9 cellular contexts compared by ENCODE assay signal in genomic region chr12:53267309-53268008, GRCh38. TPM values are rescaled to one million over a fixed set of nuclear protein-coding genes. Genes with fewer than 3 reads are reported as not detected.
A peak's percentile ranks its signal among the peaks of the same experiment; 100 is the strongest.
DNase-seq lines count a peak whose midpoint lies in the region; ATAC-seq, FAIRE-seq and TF ChIP-seq lines count a peak whose summit lies in the region.
"Had no signal": no experiment of that assay in that cellular context is flagged by ENCODE, and none has a peak within 500 bp of the region (broad histone marks: within the 10 kb centered on the region; RNA-seq: fewer than 3 reads in every experiment).

No MANE protein-coding gene starts in this region.

- H3K23ac ChIP-seq in H9 (ENCODE audit: insufficient read length, low read depth, low read length) = no peak overlapping the region

- no peak overlapping the region for H2BK5ac ChIP-seq in H9 (ENCODE audit: insufficient read length, low read length)

- H3T11ph ChIP-seq in H9 (ENCODE audit: low read length) = no peak overlapping the region

- peak overlapping the region; percentile 88 for H3K4me2 ChIP-seq in H9 (ENCODE audit: insufficient read depth, insufficient read length, low read length)
- H3K4me2 ChIP-seq in endothelial cell of umbilical vein (ENCODE audit: insufficient read depth, low read length) = peak overlapping the region; percentile 83

- H2BK120ac ChIP-seq in H9 (ENCODE audit: low read depth, low read length, poor library complexity, severe bottlenecking) = no peak overlapping the region

- H2AFZ ChIP-seq in H9 (ENCODE audit: low read length) (no peak overlapping the region), endothelial cell of umbilical vein (ENCODE audit: low read depth, low read length) (peak overlapping the region; percentile 93)

- no peak overlapping the region for H2BK12ac ChIP-seq in H9 (ENCODE audit: insufficient read length, low read depth, low read length)

- no peak overlapping the region for H4K8ac ChIP-seq in H9 (replicated peaks; ENCODE audit: insufficient read length, low read depth, low read length)

- DNase-seq in A673 (ENCODE audit: low spot score) (no peak), H9 (no peak), endothelial cell of umbilical vein (ENCODE audit: low read depth, low spot score) (no peak), ovary (no peak), GDM1 (lab: John Stamatoyannopoulos, UW) (no peak)
- DNase-seq in T-helper 2 cell treated with Interferon-gamma antibody and Interleukin-4, amounts not matched to agents 5 μg/mL and 100 μg/mL, for 36 hours (ENCODE audit: low spot score) = peak; percentile 45

- H2BK15ac ChIP-seq in H9 (ENCODE audit: low read depth, low read length) = no peak overlapping the region

- no peak for TF ChIP-seq EP300 in ovary (IDR thresholded peaks at IDR 0.05)

- no peak overlapping the region for H2BK20ac ChIP-seq in H9 (ENCODE audit: low read depth, low read length, poor library complexity, severe bottlenecking)

- H3K27me3 ChIP-seq in A673 (replicated peaks; ENCODE audit: insufficient read depth, low read depth, low read length, poor library complexity) = no peaks in the 10 kb centered on the region
- no peaks in the 10 kb centered on the region for H3K27me3 ChIP-seq in H9 (ENCODE audit: insufficient read depth, low read length)
- H3K27me3 ChIP-seq in endothelial cell of umbilical vein (ENCODE audit: control insufficient read depth in 2 of 2, insufficient read depth in 2 of 2, low read length in 2 of 2) = no peaks in the 10 kb centered on the region
- no peaks in the 10 kb centered on the region for H3K27me3 ChIP-seq in ovary

- H3K9ac ChIP-seq in H9 (ENCODE audit: extremely low read depth, insufficient read length, low read length) (no peak overlapping the region), endothelial cell of umbilical vein (replicated peaks; ENCODE audit: extremely low read depth, insufficient read depth, low read length) (peak overlapping the region; percentile 45)

- no peak overlapping the region for H2AK5ac ChIP-seq in H9 (ENCODE audit: insufficient read length, low read length)

- TF ChIP-seq CTCF in A673 (conservative IDR thresholded peaks at IDR 0.05; ENCODE audit: low read depth, low read length) = no peak
- TF ChIP-seq CTCF in H9 (conservative IDR thresholded peaks at IDR 0.05) = no peak
- TF ChIP-seq CTCF in endothelial cell of umbilical vein (IDR thresholded peaks at IDR 0.05; ENCODE audit: extremely low read depth in 1 of 2, insufficient read depth in 1 of 2, low read depth in 1 of 2, low read length in 2 of 2) = no peak
- TF ChIP-seq CTCF in ovary (IDR thresholded peaks at IDR 0.05) = no peak

- H3K14ac ChIP-seq in H9 (ENCODE audit: insufficient read depth, low read length) = no peak overlapping the region

- H3K18ac ChIP-seq in H9 (ENCODE audit: insufficient read length, low read depth, low read length) = no peak overlapping the region

- H3K9me3 ChIP-seq in A673 (ENCODE audit: low read depth, low read length, poor library complexity, severe bottlenecking) (no peaks in the 10 kb centered on the region), H9 (ENCODE audit: control insufficient read depth, low read depth, low read length) (no peaks in the 10 kb centered on the region), endothelial cell of umbilical vein (replicated peaks; ENCODE audit: control insufficient read depth, insufficient read depth, low read length) (no peaks in the 10 kb centered on the region), ovary (no peaks in the 10 kb centered on the region)

- BruUV-seq in A673 (replicated peaks; lab: Mats Ljungman, UMichigan) = no TSS peak
- no TSS peak for BruUV-seq in endothelial cell of umbilical vein (replicated peaks; lab: Mats Ljungman, UMichigan)

- no peak overlapping the region for H3K4ac ChIP-seq in H9 (ENCODE audit: low read depth, low read length)

- H3K27ac Mint-ChIP-seq in H9 = no peak overlapping the region
- H3K27ac Mint-ChIP-seq in T-helper 2 cell treated with Interferon-gamma antibody and Interleukin-4, amounts not matched to agents 5 μg/mL and 100 μg/mL, for 36 hours = peak overlapping the region; percentile 95

- no peak overlapping the region for H4K91ac ChIP-seq in H9 (ENCODE audit: insufficient read length, low read depth, low read length)

- dilution Hi-C loops in endothelial cell of umbilical vein (cut with MboI; ENCODE audit: extremely low pct_ligation_motif_present, low sequenced_read_pairs) = no loop called here

- H3K9me1 ChIP-seq in endothelial cell of umbilical vein (replicated peaks; ENCODE audit: control insufficient read depth, extremely low read depth, insufficient read depth, low read length) = no peaks in the 10 kb centered on the region

- peaks cover 37% of the 10 kb centered on the region for H3K36me3 ChIP-seq in A673 (ENCODE audit: insufficient read depth, low read length, poor library complexity, severe bottlenecking)
- H3K36me3 ChIP-seq in endothelial cell of umbilical vein (ENCODE audit: control insufficient read depth in 2 of 2, extremely low read depth in 1 of 2, insufficient read depth in 2 of 2, low read length in 2 of 2) = no peaks in the 10 kb centered on the region
- H3K36me3 ChIP-seq in ovary = no peaks in the 10 kb centered on the region

- H4K5ac ChIP-seq in H9 (ENCODE audit: insufficient read length, low read depth, low read length) = no peak overlapping the region

- CTCF ChIA-PET in A673 (lab: Charles Lee) (interaction anchor here (0.6 to 1.9 kb wide), 3 partner anchors 54 to 113 kb away, joined by 3 to 9 read pairs (median 4); no protein-coding TSS in a partner anchor), endothelial cell of umbilical vein (lab: Charles Lee) (interaction anchor here (1.1 to 7.7 kb wide), 14 partner anchors 13 to 202 kb away, joined by 3 to 128 read pairs (median 4); partner anchors contain the start of genes AAAS, CSAD and ZNF740)

- intact Hi-C loops in A673 (cut with micrococcal nuclease; ENCODE audit: unreplicated experiment) (loop anchor here (5.0 kb wide), 1 partner anchor 45 kb away; no protein-coding TSS in a partner anchor), endothelial cell of umbilical vein (cut with micrococcal nuclease) (loop anchor here (1.0 to 2.0 kb wide), 4 partner anchors 15 to 54 kb away; partner anchors contain the start of gene PFDN5), ovary (cut with DNase I) (no loop called here)

- H3K4me3 Mint-ChIP-seq in H9 = peak overlapping the region; percentile 99 to 100
- H3K4me3 Mint-ChIP-seq in T-helper 2 cell treated with Interferon-gamma antibody and Interleukin-4, amounts not matched to agents 5 μg/mL and 100 μg/mL, for 36 hours = peak overlapping the region; percentile 98

- H3K4me1 ChIP-seq in A673 (ENCODE audit: insufficient read depth, low read length, poor library complexity, severe bottlenecking) (peaks cover 18% of the 10 kb centered on the region), H9 (ENCODE audit: insufficient read depth, low read length) (no peaks in the 10 kb centered on the region; the same call in 1 of the 2 replicates), endothelial cell of umbilical vein (ENCODE audit: control insufficient read depth, extremely low read depth, insufficient read depth, low read length) (peaks cover 24% of the 10 kb centered on the region), ovary (ENCODE audit: insufficient read depth) (peaks cover 5% of the 10 kb centered on the region)

- no peak for FAIRE-seq in endothelial cell of umbilical vein (lab: Jason Lieb, UNC)

- H3K4me3 ChIP-seq in A673 (ENCODE audit: low read depth, low read length, poor library complexity, severe bottlenecking) (peak overlapping the region; percentile 86), endothelial cell of umbilical vein (replicated peaks in 1 of 3; ENCODE audit: insufficient read depth in 1 of 3, low read depth in 1 of 3, low read length in 3 of 3) (peak overlapping the region; percentile 61 to 85 (median 77)), ovary (peak overlapping the region; percentile 51)

- no peak for TF ChIP-seq POLR2A in endothelial cell of umbilical vein (IDR thresholded peaks at IDR 0.05; ENCODE audit: low read depth, low read length)
- TF ChIP-seq POLR2A in ovary (IDR thresholded peaks at IDR 0.05) = no peak

- H3K27ac ChIP-seq in A673 (ENCODE audit: low read depth, low read length, poor library complexity, severe bottlenecking) = peak overlapping the region; percentile 87
- no peak overlapping the region for H3K27ac ChIP-seq in H9 (ENCODE audit: insufficient read length, low read depth, low read length)
- H3K27ac ChIP-seq in endothelial cell of umbilical vein (ENCODE audit: insufficient read depth, low read depth, low read length) = no peak overlapping the region
- H3K27ac ChIP-seq in ovary = no peak overlapping the region
- H3K27ac ChIP-seq: epithelial cell of prostate had no signal

- H3K56ac ChIP-seq in H9 (ENCODE audit: insufficient read length, low read depth, low read length) = no peak overlapping the region

- H3K79me1 ChIP-seq in H9 (ENCODE audit: insufficient read depth, low read depth, low read length, poor library complexity, severe bottlenecking) = peaks cover 14% of the 10 kb centered on the region

- peaks cover 5% of the 10 kb centered on the region; the same call in 1 of the 2 replicates for H3K79me2 ChIP-seq in H9 (ENCODE audit: insufficient read depth, low read length)
- peaks cover 30% of the 10 kb centered on the region for H3K79me2 ChIP-seq in endothelial cell of umbilical vein (ENCODE audit: control insufficient read depth, insufficient read depth, low read length)

- POLR2A ChIA-PET in A673 (lab: Charles Lee; ENCODE audit: low non-redundant PET) = no interaction called here
- POLR2A ChIA-PET in endothelial cell of umbilical vein (lab: Charles Lee) = no interaction called here

- H3K23me2 ChIP-seq in H9 (ENCODE audit: insufficient read length, low read depth, low read length, poor library complexity, severe bottlenecking) = peaks cover 6% of the 10 kb centered on the region

- ATAC-seq in HG03521 (IDR thresholded peaks at IDR 0.05; ENCODE audit: unreplicated experiment) (no peak), GM19324 (IDR thresholded peaks at IDR 0.05; ENCODE audit: low FRiP score, unreplicated experiment) (no peak)

- no CpG with 5 or more reads among the region's 17 CpGs for WGBS in H9 (ENCODE audit: extremely low coverage, insufficient read length, low lambda C conversion rate)
- 42 to 44% (median 44%) methylated on average over 17 of the region's 17 CpGs for WGBS in ovary, 3 donors

- no peaks in the 10 kb centered on the region; the same call in none of the 2 replicates for H3K27me3 Mint-ChIP-seq in H9 (ENCODE audit: low read depth)
- no peaks in the 10 kb centered on the region for H3K27me3 Mint-ChIP-seq in T-helper 2 cell treated with Interferon-gamma antibody and Interleukin-4, amounts not matched to agents 5 μg/mL and 100 μg/mL, for 36 hours (ENCODE audit: low read depth)

- H3K4me1 Mint-ChIP-seq in H9 = peaks cover 25 to 28% of the 10 kb centered on the region in 2 experiments
- H3K4me1 Mint-ChIP-seq in T-helper 2 cell treated with Interferon-gamma antibody and Interleukin-4, amounts not matched to agents 5 μg/mL and 100 μg/mL, for 36 hours (ENCODE audit: low read depth) = peaks cover 39% of the 10 kb centered on the region

- no peaks in the 10 kb centered on the region for H4K20me1 ChIP-seq in H9 (ENCODE audit: control insufficient read depth, insufficient read depth, insufficient read length)
- no peaks in the 10 kb centered on the region for H4K20me1 ChIP-seq in endothelial cell of umbilical vein (replicated peaks; ENCODE audit: control insufficient read depth, extremely low read depth, insufficient read depth, low read length)

- H3K36me3 Mint-ChIP-seq in H9 (ENCODE audit: insufficient read depth in 1 of 3, low read depth in 3 of 3) = peaks cover 18 to 29% (median 23%) of the 10 kb centered on the region in 3 experiments; a peak in 6 of 7 replicates
- H3K36me3 Mint-ChIP-seq in T-helper 2 cell treated with Interferon-gamma antibody and Interleukin-4, amounts not matched to agents 5 μg/mL and 100 μg/mL, for 36 hours (ENCODE audit: low read depth) = peaks cover 34% of the 10 kb centered on the region

- no peaks in the 10 kb centered on the region for H3K9me3 Mint-ChIP-seq in H9
- H3K9me3 Mint-ChIP-seq in T-helper 2 cell treated with Interferon-gamma antibody and Interleukin-4, amounts not matched to agents 5 μg/mL and 100 μg/mL, for 36 hours = no peaks in the 10 kb centered on the region

RNA-seq across cellular contexts. Expression of gene ESPL1, which starts 0.6 kb away (rescaled TPM):
- total RNA-seq in A673 (2021) (99.1 and 105 TPM in 2 replicates), H9 (2021) (43.2 and 43.3 TPM in 2 replicates), endothelial cell of umbilical vein (39.3 and 42.7 TPM in 2 replicates), ovary (1 to 10 TPM in 1 of 7 donors, under 1 TPM in 6; 0.11 to 1.6 (median 0.24) TPM)
- polyA plus RNA-seq in endothelial cell of umbilical vein (16.2 and 18.8 TPM in 2 replicates), ovary (under 1 TPM; 0.37 to 0.40 TPM)
- 10.3 and 10.6 TPM in 2 replicates for polyA plus RNA-seq in endothelial cell of umbilical vein (2011; cell fraction: cytosol; rRNA removed)
- polyA plus RNA-seq in endothelial cell of umbilical vein (2011; cell fraction: nucleus; rRNA removed) = 66.8 and 72.5 TPM in 2 replicates
- polyA plus RNA-seq in endothelial cell of umbilical vein (2012) = 5.8 and 10.4 TPM in 2 replicates
- 20.5 and 30.2 TPM in 2 replicates for polyA minus RNA-seq in endothelial cell of umbilical vein
- polyA minus RNA-seq in endothelial cell of umbilical vein (2011; cell fraction: cytosol; rRNA and poly(A)+ RNA removed) = 16.7 TPM
- polyA minus RNA-seq in endothelial cell of umbilical vein (2011; cell fraction: nucleus; rRNA and poly(A)+ RNA removed) = 19.9 and 31.0 TPM in 2 replicates

RNA-seq across cellular contexts. Expression of gene PFDN5, which starts 27.9 kb away (rescaled TPM):
- total RNA-seq in A673 (2021) (268 and 288 TPM in 2 replicates), H9 (2021) (285 and 292 TPM in 2 replicates), endothelial cell of umbilical vein (286 and 301 TPM in 2 replicates), ovary (1,000 to 10,000 TPM in 2 of 7 donors, 100 to 1,000 TPM in 5; 603 to 1,792 (median 728) TPM)
- polyA plus RNA-seq in endothelial cell of umbilical vein (665 and 745 TPM in 2 replicates), ovary (1,000 to 10,000 TPM; 1,635 to 1,700 TPM)
- 965 and 972 TPM in 2 replicates for polyA plus RNA-seq in endothelial cell of umbilical vein (2011; cell fraction: cytosol; rRNA removed)
- 821 and 880 TPM in 2 replicates for polyA plus RNA-seq in endothelial cell of umbilical vein (2011; cell fraction: nucleus; rRNA removed)
- polyA plus RNA-seq in endothelial cell of umbilical vein (2012) = 559 and 618 TPM in 2 replicates
- polyA minus RNA-seq in endothelial cell of umbilical vein = 123 and 203 TPM in 2 replicates
- polyA minus RNA-seq in endothelial cell of umbilical vein (2011; cell fraction: cytosol; rRNA and poly(A)+ RNA removed) = 96.5 TPM
- polyA minus RNA-seq in endothelial cell of umbilical vein (2011; cell fraction: nucleus; rRNA and poly(A)+ RNA removed) = 80.4 and 104 TPM in 2 replicates

RNA-seq across cellular contexts. Expression of gene MYG1, which starts 32.0 kb away (rescaled TPM):
- total RNA-seq in A673 (2021) (102 and 111 TPM in 2 replicates), H9 (2021) (89.5 and 91.8 TPM in 2 replicates), endothelial cell of umbilical vein (61.1 and 65.8 TPM in 2 replicates), ovary (10 to 100 TPM; 45.3 to 80.3 (median 57.8) TPM)
- polyA plus RNA-seq in endothelial cell of umbilical vein (65.5 and 65.9 TPM in 2 replicates), ovary (10 to 100 TPM; 29.9 to 75.5 TPM)
- polyA plus RNA-seq in endothelial cell of umbilical vein (2011; cell fraction: cytosol; rRNA removed) = 60.4 and 62.2 TPM in 2 replicates
- polyA plus RNA-seq in endothelial cell of umbilical vein (2011; cell fraction: nucleus; rRNA removed) = 41.2 and 42.1 TPM in 2 replicates
- polyA plus RNA-seq in endothelial cell of umbilical vein (2012) = 47.2 and 56.8 TPM in 2 replicates
- 34.9 and 42.2 TPM in 2 replicates for polyA minus RNA-seq in endothelial cell of umbilical vein
- 67.1 TPM for polyA minus RNA-seq in endothelial cell of umbilical vein (2011; cell fraction: cytosol; rRNA and poly(A)+ RNA removed)
- polyA minus RNA-seq in endothelial cell of umbilical vein (2011; cell fraction: nucleus; rRNA and poly(A)+ RNA removed) = 9.1 and 10.0 TPM in 2 replicates

RNA-seq across cellular contexts. Expression of gene RARG, which starts 35.5 kb away (rescaled TPM):
- total RNA-seq in A673 (2021) (14.0 and 20.3 TPM in 2 replicates), H9 (2021) (42.6 and 43.7 TPM in 2 replicates), endothelial cell of umbilical vein (16.1 and 19.5 TPM in 2 replicates), ovary (10 to 100 TPM in 6 of 7 donors, 1 to 10 TPM in 1; 8.7 to 37.0 (median 31.7) TPM)
- polyA plus RNA-seq in endothelial cell of umbilical vein (9.9 and 11.6 TPM in 2 replicates), ovary (10 to 100 TPM; 18.8 to 22.0 TPM)
- polyA plus RNA-seq in endothelial cell of umbilical vein (2011; cell fraction: cytosol; rRNA removed) = 7.7 and 9.4 TPM in 2 replicates
- polyA plus RNA-seq in endothelial cell of umbilical vein (2011; cell fraction: nucleus; rRNA removed) = 10.6 and 13.5 TPM in 2 replicates
- polyA plus RNA-seq in endothelial cell of umbilical vein (2012) = 13.4 and 16.6 TPM in 2 replicates
- 6.7 and 8.5 TPM in 2 replicates for polyA minus RNA-seq in endothelial cell of umbilical vein
- 19.9 TPM for polyA minus RNA-seq in endothelial cell of umbilical vein (2011; cell fraction: cytosol; rRNA and poly(A)+ RNA removed)
- polyA minus RNA-seq in endothelial cell of umbilical vein (2011; cell fraction: nucleus; rRNA and poly(A)+ RNA removed) = 2.5 and 4.1 TPM in 2 replicates

RNA-seq across cellular contexts. Expression of gene AAAS, which starts 54.0 kb away (rescaled TPM):
- total RNA-seq in A673 (2021) (94.2 and 104 TPM in 2 replicates), H9 (2021) (83.9 and 85.8 TPM in 2 replicates), endothelial cell of umbilical vein (57.8 and 60.0 TPM in 2 replicates), ovary (10 to 100 TPM; 23.4 to 47.6 (median 43.0) TPM)
- polyA plus RNA-seq in endothelial cell of umbilical vein (83.1 and 86.0 TPM in 2 replicates), ovary (10 to 100 TPM; 41.4 to 42.9 TPM)
- 52.7 and 61.4 TPM in 2 replicates for polyA plus RNA-seq in endothelial cell of umbilical vein (2011; cell fraction: cytosol; rRNA removed)
- 183 and 200 TPM in 2 replicates for polyA plus RNA-seq in endothelial cell of umbilical vein (2011; cell fraction: nucleus; rRNA removed)
- polyA plus RNA-seq in endothelial cell of umbilical vein (2012) = 50.4 and 56.6 TPM in 2 replicates
- polyA minus RNA-seq in endothelial cell of umbilical vein = 67.7 and 70.4 TPM in 2 replicates
- 82.0 TPM for polyA minus RNA-seq in endothelial cell of umbilical vein (2011; cell fraction: cytosol; rRNA and poly(A)+ RNA removed)
- polyA minus RNA-seq in endothelial cell of umbilical vein (2011; cell fraction: nucleus; rRNA and poly(A)+ RNA removed) = 37.3 and 47.9 TPM in 2 replicates

Comparison
In these comparisons a context has a peak if more than half of its experiments do, and no peak if none do; other contexts are left out.
1. RNA of gene ESPL1, which starts 0.6 kb away (total RNA-seq): 99.1 to 105 TPM in A673, 43.2 to 43.3 TPM in H9 and 39.3 to 42.7 TPM in endothelial cell of umbilical vein; 0.11 to 1.6 TPM in ovary; every median in the first group is over 10 times any median in the second.
2. intact Hi-C loops: an anchor here in A673 (5.0 kb wide) and endothelial cell of umbilical vein (1.0 to 2.0 kb wide); none called in ovary.
3. Peak in every context shown above with its lines, with median percentiles within 50 percentile points of each other: H3K4me3 ChIP-seq.